In genomic region chr16:64083428-64084129, GRCh38 we compare ENCODE assay signal across 26 cellular contexts.
"Had no signal": no experiment of that assay in that cellular context is flagged by ENCODE, and none has a peak within 500 bp of the region (broad histone marks: within the 10 kb centered on the region; RNA-seq: fewer than 3 reads in every experiment).

No MANE protein-coding gene starts in this region.

- H3K4me1 ChIP-seq: esophagus squamous epithelium, gastrocnemius medialis, heart right ventricle, left lung, lower lobe of right lung had no signal

- H3K27me3 ChIP-seq: esophagus squamous epithelium, gastrocnemius medialis, heart right ventricle, left lung had no signal

- ATAC-seq: effector memory CD8-positive, alpha-beta T cell; esophagus mucosa; gastrocnemius medialis; heart right ventricle; left cardiac atrium; left lung; left ventricle myocardium superior; lower lobe of right lung; mucosa of descending colon had no signal

- H3K27ac ChIP-seq: coronary artery, epithelial cell of prostate, esophagus squamous epithelium, gastrocnemius medialis, heart right ventricle, left lung, lower lobe of right lung had no signal

- FAIRE-seq: colon, endometrium, islet of Langerhans, keratinocyte had no signal

- H3K4me3 ChIP-seq: coronary artery, esophagus squamous epithelium, gastrocnemius medialis, heart right ventricle, left lung, lower lobe of right lung, mucosa of descending colon had no signal

- DNase-seq: effector CD8-positive, alpha-beta T cell; effector memory CD8-positive, alpha-beta T cell; endodermal cell; erythroblast; esophagus squamous epithelium; foreskin fibroblast; foreskin melanocyte; gastrocnemius medialis; glutamatergic neuron; head of caudate nucleus; heart right ventricle; hippocampal formation; left cardiac atrium; left lung; left ventricle myocardium superior; lower lobe of right lung; mesenchymal stem cell; mucosa of descending colon; naive B cell had no signal

- H3K36me3 ChIP-seq: esophagus squamous epithelium, gastrocnemius medialis, heart right ventricle, left lung, lower lobe of right lung had no signal

- H3K9me3 ChIP-seq: esophagus squamous epithelium, gastrocnemius medialis, heart right ventricle, left lung, lower lobe of right lung, mucosa of descending colon had no signal
